17 cellular contexts compared by ENCODE assay signal in the genomic region with DNA sequence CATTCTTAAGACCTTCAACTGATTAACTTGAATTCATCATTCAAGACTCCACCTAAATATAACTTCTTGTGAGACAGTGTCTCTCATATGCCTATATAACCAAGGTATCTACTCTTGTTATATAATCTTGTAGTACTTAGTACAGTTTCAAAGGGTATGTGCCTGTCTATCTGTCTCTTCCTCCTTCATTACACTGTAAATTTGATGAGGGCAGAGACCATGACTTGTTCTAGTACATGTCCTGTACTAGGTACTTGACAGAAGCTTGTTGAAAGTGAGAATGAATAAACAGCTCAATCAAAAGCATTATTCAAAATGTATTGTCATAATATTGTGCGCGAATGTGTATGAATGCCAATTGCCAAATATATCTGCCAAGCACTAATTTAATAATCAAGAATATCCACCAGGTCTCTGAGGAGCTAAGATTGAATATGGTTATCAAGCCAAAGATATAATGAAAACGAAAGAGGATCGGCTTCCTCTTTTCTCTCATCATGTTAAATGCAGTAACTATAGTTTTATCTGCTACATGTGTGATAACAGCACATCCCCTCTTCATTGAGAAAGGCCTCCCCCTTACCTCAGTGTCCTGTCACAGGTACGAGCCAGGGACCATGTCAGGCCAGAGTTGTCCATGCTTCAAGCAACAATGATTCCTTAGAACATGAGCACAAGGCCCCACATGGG.
DNase-seq lines count a peak whose midpoint lies in the region; ATAC-seq and TF ChIP-seq lines count a peak whose summit lies in the region.
"Had no signal": no experiment of that assay in that cellular context is flagged by ENCODE, and none has a peak within 500 bp of the region (broad histone marks: within the 10 kb centered on the region; RNA-seq: fewer than 3 reads in every experiment).

No MANE protein-coding gene starts in this region.

- POLR2A ChIA-PET in activated B cell treated with CpG ODN at 0.5 μM for 24 hours (lab: Charles Lee), result no interaction called here
- POLR2A ChIA-PET in activated CD8-positive, alpha-beta T cell treated with anti-CD3 and anti-CD28 coated beads for 36 hours (lab: Charles Lee), result no interaction called here

- H3K4me3 Mint-ChIP-seq in activated B cell treated with CpG ODN at 0.5 μM for 24 hours, result no peak overlapping the region
- H3K4me3 Mint-ChIP-seq in activated CD8-positive, alpha-beta T cell treated with anti-CD3 and anti-CD28 coated beads for 36 hours, result no peak overlapping the region
- H3K4me3 Mint-ChIP-seq: activated CD8-positive, alpha-beta T cell treated with anti-CD3 and anti-CD28 coated beads, Interleukin-2, amount 10 ng/mL, durations not matched to agents 7 days and 5 days; endodermal cell had no signal

- H3K36me3 Mint-ChIP-seq in activated B cell treated with CpG ODN at 0.5 μM for 24 hours (ENCODE audit: low read depth), result no peaks in the 10 kb centered on the region
- no peaks in the 10 kb centered on the region for H3K36me3 Mint-ChIP-seq in activated CD8-positive, alpha-beta T cell treated with anti-CD3 and anti-CD28 coated beads for 36 hours (ENCODE audit: low read depth)

- peak overlapping the region; percentile 77 for H3K27ac Mint-ChIP-seq in activated B cell treated with CpG ODN at 0.5 μM for 24 hours
- no peak overlapping the region for H3K27ac Mint-ChIP-seq in activated CD8-positive, alpha-beta T cell treated with anti-CD3 and anti-CD28 coated beads for 36 hours
- H3K27ac Mint-ChIP-seq: activated CD8-positive, alpha-beta T cell treated with anti-CD3 and anti-CD28 coated beads, Interleukin-2, amount 10 ng/mL, durations not matched to agents 7 days and 5 days; endodermal cell had no signal

- no peak for TF ChIP-seq POLR2A in GM18505 (IDR thresholded peaks at IDR 0.05; ENCODE audit: borderline replicate concordance, extremely low read depth, insufficient read depth, insufficient read length)

- peaks cover 10% of the 10 kb centered on the region for H3K4me1 Mint-ChIP-seq in activated B cell treated with CpG ODN at 0.5 μM for 24 hours
- peaks cover 2% of the 10 kb centered on the region for H3K4me1 Mint-ChIP-seq in activated CD8-positive, alpha-beta T cell treated with anti-CD3 and anti-CD28 coated beads for 36 hours (ENCODE audit: low read depth)

- intact Hi-C loops in activated B cell treated with CpG ODN at 0.5 μM for 24 hours (cut with micrococcal nuclease), result loop anchor here (5.0 to 10.0 kb wide), 2 partner anchors 135 to 317 kb away; a partner anchor contains a TSS
- intact Hi-C loops in activated CD8-positive, alpha-beta T cell treated with anti-CD3 and anti-CD28 coated beads for 36 hours (cut with micrococcal nuclease), result no loop called here

- ATAC-seq in GM18505 (IDR thresholded peaks at IDR 0.05; ENCODE audit: unreplicated experiment) (peak; percentile 63), GM21447 (IDR thresholded peaks at IDR 0.05; ENCODE audit: unreplicated experiment) (peak; percentile 59), HG03175 (IDR thresholded peaks at IDR 0.05; ENCODE audit: unreplicated experiment) (peak; percentile 83), activated B cell treated with CpG ODN at 0.5 μM for 24 hours (ENCODE audit: low read depth) (peak; percentile 62)
- no peak for ATAC-seq in activated CD8-positive, alpha-beta T cell treated with anti-CD3 and anti-CD28 coated beads for 36 hours
- ATAC-seq: activated CD8-positive, alpha-beta T cell treated with anti-CD3 and anti-CD28 coated beads, Interleukin-2, amount 10 ng/mL, durations not matched to agents 7 days and 5 days; Panc1 had no signal

- H3K27me3 Mint-ChIP-seq in activated B cell treated with CpG ODN at 0.5 μM for 24 hours, result no peaks in the 10 kb centered on the region
- H3K27me3 Mint-ChIP-seq in activated CD8-positive, alpha-beta T cell treated with anti-CD3 and anti-CD28 coated beads for 36 hours, result no peaks in the 10 kb centered on the region

- DNase-seq in activated B cell treated with CpG ODN at 0.5 μM for 24 hours (no peak), NCI-H526 (lab: John Stamatoyannopoulos, UW) (no peak)
- DNase-seq in activated CD4-positive, alpha-beta T cell treated with anti-CD3 and anti-CD28 coated beads, Interleukin-2, amount 50 U/mL, for 48 hours, result no peak
- DNase-seq in stimulated activated CD4-positive, alpha-beta T cell treated with anti-CD3 and anti-CD28 coated beads, Interleukin-1b, Interleukin-23, amount 100 ng/mL, for 48 hours, result no peak
- DNase-seq in activated CD8-positive, alpha-beta T cell treated with anti-CD3 and anti-CD28 coated beads for 36 hours, result no peak
- DNase-seq: activated CD8-positive, alpha-beta T cell treated with anti-CD3 and anti-CD28 coated beads, Interleukin-2, amount 10 ng/mL, durations not matched to agents 7 days and 5 days; activated naive CD4-positive, alpha-beta T cell; EL; endodermal cell; foreskin melanocyte; GM23248; NCI-H226; stimulated activated naive CD4-positive, alpha-beta T cell had no signal

- CTCF ChIA-PET in activated B cell treated with CpG ODN at 0.5 μM for 24 hours (lab: Charles Lee), result no interaction called here
- CTCF ChIA-PET in activated CD8-positive, alpha-beta T cell treated with anti-CD3 and anti-CD28 coated beads for 36 hours (lab: Charles Lee), result no interaction called here

- no peak for TF ChIP-seq CTCF in activated B cell treated with CpG ODN at 0.5 μM for 24 hours (IDR thresholded peaks at IDR 0.05)
- TF ChIP-seq CTCF in activated CD8-positive, alpha-beta T cell treated with anti-CD3 and anti-CD28 coated beads for 36 hours (IDR thresholded peaks at IDR 0.05), result no peak

- peaks cover 3% of the 10 kb centered on the region for H3K9me3 Mint-ChIP-seq in activated B cell treated with CpG ODN at 0.5 μM for 24 hours
- H3K9me3 Mint-ChIP-seq in activated CD8-positive, alpha-beta T cell treated with anti-CD3 and anti-CD28 coated beads for 36 hours, result no peaks in the 10 kb centered on the region
- H3K9me3 Mint-ChIP-seq: endodermal cell had no signal
